Comparison of ENCODE assay signal across 12 cellular contexts in genomic region chr22:46062232-46062615, GRCh38.
DNase-seq lines count a peak whose midpoint lies in the region; ATAC-seq, FAIRE-seq and TF ChIP-seq lines count a peak whose summit lies in the region.
"Had no signal": no experiment of that assay in that cellular context is flagged by ENCODE, and none has a peak within 500 bp of the region (broad histone marks: within the 10 kb centered on the region; RNA-seq: fewer than 3 reads in every experiment).

No MANE protein-coding gene starts in this region.

- peaks cover 95% of the 10 kb centered on the region for H3K4me1 ChIP-seq in left ventricle myocardium inferior
- H3K4me1 ChIP-seq in pancreas: peaks cover 54 to 70% (median 54%) of the 10 kb centered on the region in 3 donors
- peaks cover 11 to 27% of the 10 kb centered on the region in 2 donors for H3K4me1 ChIP-seq in uterus

- peaks cover 59% of the 10 kb centered on the region for H3K4me1 Mint-ChIP-seq in dendritic cell treated with granulocyte-macrophage colony-stimulating factor and Interleukin-4, amounts not matched to agents 40 ng/mL and 50 ng/mL, for 4 days (ENCODE audit: low read depth)
- no peaks in the 10 kb centered on the region for H3K4me1 Mint-ChIP-seq in mesothelial cell of epicardium

- H3K4me3 Mint-ChIP-seq in dendritic cell treated with granulocyte-macrophage colony-stimulating factor and Interleukin-4, amounts not matched to agents 40 ng/mL and 50 ng/mL, for 4 days: no peak overlapping the region
- H3K4me3 Mint-ChIP-seq in mesothelial cell of epicardium: no peak overlapping the region

- H3K36me3 ChIP-seq in left ventricle myocardium inferior: no peaks in the 10 kb centered on the region
- no peaks in the 10 kb centered on the region for H3K36me3 ChIP-seq in pancreas
- H3K36me3 ChIP-seq in uterus: no peaks in the 10 kb centered on the region
- H3K36me3 ChIP-seq: brain microvascular endothelial cell had no signal

- no peak for TF ChIP-seq POLR2A in uterus (IDR thresholded peaks at IDR 0.05)

- WGBS in pancreas, 2 donors: 77% methylated on average over 13 of the region's 13 CpGs

- no peaks in the 10 kb centered on the region for H3K27me3 ChIP-seq in left ventricle myocardium inferior (ENCODE audit: low read depth)
- no peaks in the 10 kb centered on the region for H3K27me3 ChIP-seq in pancreas
- no peaks in the 10 kb centered on the region for H3K27me3 ChIP-seq in uterus
- H3K27me3 ChIP-seq: brain microvascular endothelial cell had no signal

- peaks cover 45% of the 10 kb centered on the region for H3K36me3 Mint-ChIP-seq in dendritic cell treated with granulocyte-macrophage colony-stimulating factor and Interleukin-4, amounts not matched to agents 40 ng/mL and 50 ng/mL, for 4 days (ENCODE audit: low read depth)
- peaks cover 3% of the 10 kb centered on the region for H3K36me3 Mint-ChIP-seq in mesothelial cell of epicardium

- TF ChIP-seq CTCF in left ventricle myocardium inferior (IDR thresholded peaks at IDR 0.05; ENCODE audit: borderline replicate concordance): no peak
- no peak for TF ChIP-seq CTCF in pancreas (IDR thresholded peaks at IDR 0.05)
- TF ChIP-seq CTCF in uterus (IDR thresholded peaks at IDR 0.05): no peak
- TF ChIP-seq CTCF in mesothelial cell of epicardium (IDR thresholded peaks at IDR 0.05; ENCODE audit: unreplicated experiment): no peak

- peak overlapping the region; percentile 27 for H3K4me3 ChIP-seq in left ventricle myocardium inferior
- no peak overlapping the region for H3K4me3 ChIP-seq in pancreas
- peak overlapping the region in 1 of 2 donors; percentile 3 for H3K4me3 ChIP-seq in uterus

- no peak for DNase-seq in left ventricle myocardium inferior
- DNase-seq in cardiac septum (ENCODE audit: low spot score): no peak
- no peak for DNase-seq in pancreas
- DNase-seq in uterus: peak in 1 of 2 donors; percentile 16
- no peak for DNase-seq in mesothelial cell of epicardium (ENCODE audit: low spot score in 2 of 2, unreplicated experiment in 2 of 2)
- no peak for DNase-seq in EL
- DNase-seq: activated CD8-positive, alpha-beta memory T cell treated with anti-CD3 and anti-CD28 coated beads, Interleukin-2, amount 50 U/mL, for 4 hours; brain microvascular endothelial cell; SHP77 treated with DMSO at 0.1 percent for 48 hours had no signal

- H3K9me3 ChIP-seq in left ventricle myocardium inferior (replicated peaks): no peaks in the 10 kb centered on the region
- no peaks in the 10 kb centered on the region for H3K9me3 ChIP-seq in pancreas
- H3K9me3 ChIP-seq in uterus: no peaks in the 10 kb centered on the region
- H3K9me3 ChIP-seq: neutrophil had no signal

- no peak for FAIRE-seq in pancreas (lab: Jason Lieb, UNC)

- H3K27ac Mint-ChIP-seq in dendritic cell treated with granulocyte-macrophage colony-stimulating factor and Interleukin-4, amounts not matched to agents 40 ng/mL and 50 ng/mL, for 4 days: peak overlapping the region; percentile 26
- no peak overlapping the region for H3K27ac Mint-ChIP-seq in mesothelial cell of epicardium

- ATAC-seq in pancreas (no peak), GM18519 (IDR thresholded peaks at IDR 0.05; ENCODE audit: low FRiP score, unreplicated experiment) (no peak)

- intact Hi-C loops in left ventricle myocardium inferior (cut with micrococcal nuclease): no loop called here
- intact Hi-C loops in cardiac septum (cut with DNase I): no loop called here
- intact Hi-C loops in dendritic cell treated with granulocyte-macrophage colony-stimulating factor and Interleukin-4, amounts not matched to agents 40 ng/mL and 50 ng/mL, for 4 days (cut with micrococcal nuclease): no loop called here
- intact Hi-C loops in pancreas (cut with DNase I): no loop called here
- intact Hi-C loops in uterus (cut with DNase I; ENCODE audit: low total_unique reads): no loop called here

- peaks cover 3% of the 10 kb centered on the region for H3K27me3 Mint-ChIP-seq in dendritic cell treated with granulocyte-macrophage colony-stimulating factor and Interleukin-4, amounts not matched to agents 40 ng/mL and 50 ng/mL, for 4 days
- H3K27me3 Mint-ChIP-seq in mesothelial cell of epicardium (ENCODE audit: low read depth): peaks cover 50% of the 10 kb centered on the region

- H3K9me3 Mint-ChIP-seq in dendritic cell treated with granulocyte-macrophage colony-stimulating factor and Interleukin-4, amounts not matched to agents 40 ng/mL and 50 ng/mL, for 4 days: no peaks in the 10 kb centered on the region
- H3K9me3 Mint-ChIP-seq in mesothelial cell of epicardium: no peaks in the 10 kb centered on the region

- H3K27ac ChIP-seq in left ventricle myocardium inferior (replicated peaks) (peak overlapping the region; percentile 100), pancreas (peak overlapping the region in 3 of 4 donors; percentile 100), uterus (peak overlapping the region; percentile 100)
- H3K27ac ChIP-seq: brain microvascular endothelial cell, neutrophil had no signal
